Comparison of ENCODE assay signal across 11 cellular contexts in the genomic region with DNA sequence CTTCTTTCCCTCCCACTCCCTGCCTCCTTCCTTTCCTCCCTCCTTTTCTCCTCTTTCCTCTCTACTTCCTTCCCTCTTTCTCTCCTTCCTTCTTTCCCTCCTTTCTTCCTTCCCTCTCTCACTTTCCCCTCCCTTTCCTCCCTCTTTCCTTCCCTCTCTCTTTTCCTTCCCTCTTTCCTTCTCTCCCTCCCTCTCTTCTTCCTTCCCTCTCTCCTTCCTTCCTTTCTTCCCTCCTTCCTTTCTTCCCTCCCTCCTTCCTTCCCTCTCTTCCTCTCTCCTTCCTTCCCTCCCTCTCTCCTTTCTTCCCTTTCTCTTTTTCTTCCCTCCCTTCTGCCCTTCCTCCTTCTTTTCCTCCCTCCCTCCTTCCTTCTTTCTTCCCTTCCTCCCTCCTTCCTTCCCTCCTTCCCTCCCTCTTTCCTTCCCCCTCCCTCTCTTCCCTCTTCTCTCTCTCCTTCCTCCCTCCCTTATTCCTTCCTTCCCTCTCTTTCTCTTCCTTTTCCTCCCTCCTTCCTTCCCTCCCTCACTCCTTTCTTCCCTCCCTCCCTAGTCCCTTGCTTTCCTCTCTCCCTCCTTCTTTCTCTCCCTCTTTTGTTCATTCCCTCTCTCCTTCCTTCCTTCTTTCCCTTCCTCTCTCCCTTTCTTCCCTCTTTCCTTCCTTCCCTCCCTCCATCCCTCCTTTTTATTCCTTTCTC.
"Had no signal": no experiment of that assay in that cellular context is flagged by ENCODE, and none has a peak within 500 bp of the region (broad histone marks: within the 10 kb centered on the region; RNA-seq: fewer than 3 reads in every experiment).

No MANE protein-coding gene starts in this region.

- H3K4me1 ChIP-seq: HAP-1 had no signal

- DNase-seq: GM23248, GOT3, H7, H9, HCEC 1CT, HFFc6 had no signal

- H3K4me2 ChIP-seq: GM23338 had no signal

- H3K4me3 ChIP-seq: GM23248, GM23338, HAP-1 had no signal

- H3K9ac ChIP-seq: GM23248 had no signal

- ATAC-seq: GM23338, HCT116 had no signal

- H3K36me3 ChIP-seq: HAP-1 had no signal

- FAIRE-seq: H1, H54 had no signal

- H3K9me3 ChIP-seq: HAP-1 had no signal

- H2AFZ ChIP-seq: GM23248, GM23338 had no signal

- H3K27ac ChIP-seq: GM23248 had no signal
